9 cellular contexts compared by ENCODE assay signal in genomic region chr12:109777544-109777943, GRCh38. TPM values are rescaled to one million over a fixed set of nuclear protein-coding genes. Genes with fewer than 3 reads are reported as not detected.
DNase-seq lines count a peak whose midpoint lies in the region; TF ChIP-seq lines count a peak whose summit lies in the region.
"Had no signal": no experiment of that assay in that cellular context is flagged by ENCODE, and none has a peak within 500 bp of the region (broad histone marks: within the 10 kb centered on the region; RNA-seq: fewer than 3 reads in every experiment).

No MANE protein-coding gene starts in this region.

- no peaks in the 10 kb centered on the region for H3K36me3 Mint-ChIP-seq in stimulated activated naive CD8-positive, alpha-beta T cell treated with anti-CD3 and anti-CD28 coated beads, Interleukin-15, Interleukin-2, amounts not matched to agents 100 ng/mL and 50 ng/mL, for 24 hours (ENCODE audit: low read depth)

- no peaks in the 10 kb centered on the region for H3F3A ChIP-seq in smooth muscle cell (ENCODE audit: low read depth)

- no peaks in the 10 kb centered on the region for H3K79me2 ChIP-seq in smooth muscle cell (ENCODE audit: low read depth)

- H4K20me1 ChIP-seq in smooth muscle cell (ENCODE audit: low read depth) = no peaks in the 10 kb centered on the region

- DNase-seq in ELR (ENCODE audit: low read depth) (peak; percentile 55), HT1080 (ENCODE audit: low read depth) (peak; percentile 65), SW480 (ENCODE audit: low spot score) (peak; percentile 75), epidermal melanocyte (ENCODE audit: insufficient read length, low spot score) (peak; percentile 83), medulla oblongata (ENCODE audit: extremely low spot score) (no peak), OCI-M2 (lab: John Stamatoyannopoulos, UW; ENCODE audit: unreplicated experiment) (no peak), smooth muscle cell (lab: John Stamatoyannopoulos, UW; ENCODE audit: unreplicated experiment) (no peak)

- H3K27me3 Mint-ChIP-seq in stimulated activated naive CD8-positive, alpha-beta T cell treated with anti-CD3 and anti-CD28 coated beads, Interleukin-15, Interleukin-2, amounts not matched to agents 100 ng/mL and 50 ng/mL, for 24 hours = peaks cover 4% of the 10 kb centered on the region

- peaks cover 3% of the 10 kb centered on the region for H3K4me1 Mint-ChIP-seq in stimulated activated naive CD8-positive, alpha-beta T cell treated with anti-CD3 and anti-CD28 coated beads, Interleukin-15, Interleukin-2, amounts not matched to agents 100 ng/mL and 50 ng/mL, for 24 hours (ENCODE audit: low read depth)

- no peak overlapping the region for H3K9ac ChIP-seq in smooth muscle cell (ENCODE audit: low read depth)

- H3K4me2 ChIP-seq in smooth muscle cell = no peak overlapping the region

- H3K4me3 ChIP-seq in smooth muscle cell = no peak overlapping the region

- H3K36me3 ChIP-seq in smooth muscle cell (ENCODE audit: low read depth) = no peaks in the 10 kb centered on the region

- WGBS in smooth muscle cell (ENCODE audit: low lambda C conversion rate) = 67% methylated on average over 5 of the region's 5 CpGs

- TF ChIP-seq CTCF in smooth muscle cell (IDR thresholded peaks at IDR 0.05; ENCODE audit: borderline replicate concordance, insufficient read depth, poor library complexity, severe bottlenecking) = no peak

- H3K9me3 ChIP-seq in smooth muscle cell (replicated peaks; ENCODE audit: low read depth) = no peaks in the 10 kb centered on the region

- peak overlapping the region; percentile 50 for H3K4me3 Mint-ChIP-seq in stimulated activated naive CD8-positive, alpha-beta T cell treated with anti-CD3 and anti-CD28 coated beads, Interleukin-15, Interleukin-2, amounts not matched to agents 100 ng/mL and 50 ng/mL, for 24 hours

- H3K9me3 Mint-ChIP-seq in stimulated activated naive CD8-positive, alpha-beta T cell treated with anti-CD3 and anti-CD28 coated beads, Interleukin-15, Interleukin-2, amounts not matched to agents 100 ng/mL and 50 ng/mL, for 24 hours = peaks cover 4% of the 10 kb centered on the region

- H3K4me1 ChIP-seq in smooth muscle cell (ENCODE audit: low read depth) = no peaks in the 10 kb centered on the region

- peak overlapping the region; percentile 64 for H3K27ac Mint-ChIP-seq in stimulated activated naive CD8-positive, alpha-beta T cell treated with anti-CD3 and anti-CD28 coated beads, Interleukin-15, Interleukin-2, amounts not matched to agents 100 ng/mL and 50 ng/mL, for 24 hours

- no peaks in the 10 kb centered on the region for H3K27me3 ChIP-seq in smooth muscle cell (ENCODE audit: low read depth)

- no peak overlapping the region for H3K27ac ChIP-seq in smooth muscle cell (ENCODE audit: low read depth)

- no peak overlapping the region for H2AFZ ChIP-seq in smooth muscle cell (ENCODE audit: low read depth)

RNA-seq across cellular contexts. Expression of gene TRPV4, which starts 55.7 kb away (rescaled TPM):
- 0.50 and 0.72 TPM in 2 replicates for total RNA-seq in HT1080 (2014; rRNA removed; shearing (Covaris generic))
- 2.0 and 2.2 TPM in 2 replicates for polyA plus RNA-seq in HT1080 (2015; cell fraction: cytosol; rRNA removed)
- polyA plus RNA-seq in HT1080 (2015; cell fraction: nucleus; rRNA removed) = 3.0 and 4.5 TPM in 2 replicates
- 0.63 and 1.9 TPM in 2 replicates for total RNA-seq in smooth muscle cell
- polyA plus RNA-seq in smooth muscle cell = 1.5 TPM in 2 replicates
- total RNA-seq: T-helper 1 cell treated with Interleukin-12 subunit alpha and Interleukin-12 subunit beta and Interleukin-4 antibody, amounts not matched to agents 30 ng/mL and 1 ng/mL, for 36 hours had no signal

Comparison
In these comparisons a context has a peak if more than half of its experiments do, and no peak if none do; other contexts are left out.
1. DNase-seq: peak in ELR (single experiment), HT1080 (single experiment), SW480 (single experiment) and epidermal melanocyte (single experiment); none in medulla oblongata (single experiment), OCI-M2 (single experiment) and smooth muscle cell (single experiment).